Comparison of ENCODE assay signal across 17 cellular contexts in genomic region chr22:17112491-17113042, GRCh38. TPM values are rescaled to one million over a fixed set of nuclear protein-coding genes. Genes with fewer than 3 reads are reported as not detected.
DNase-seq lines count a peak whose midpoint lies in the region; ATAC-seq and TF ChIP-seq lines count a peak whose summit lies in the region.
"Had no signal": no experiment of that assay in that cellular context is flagged by ENCODE, and none has a peak within 500 bp of the region (broad histone marks: within the 10 kb centered on the region; RNA-seq: fewer than 3 reads in every experiment).

No MANE protein-coding gene starts in this region.

- peak in 2 of 3 experiments; percentile 1 to 64 for DNase-seq in NCI-H1417 (lab: John Stamatoyannopoulos, UW)
- DNase-seq in NCI-H1417 treated with DMSO at 0.1 percent for 48 hours (lab: John Stamatoyannopoulos, UW): no peak
- peak; percentile 72 for DNase-seq in DMS79 treated with DMSO at 0.1 percent for 48 hours (lab: John Stamatoyannopoulos, UW)
- DNase-seq in T-cell: no peak
- peak; percentile 45 for DNase-seq in nephron progenitor cell
- no peak for DNase-seq in activated CD4-positive, alpha-beta memory T cell treated with anti-CD3 and anti-CD28 coated beads for 36 hours
- DNase-seq in DMS 273 (lab: John Stamatoyannopoulos, UW; ENCODE audit: unreplicated experiment): no peak
- DNase-seq: activated T-cell treated with anti-CD3 and anti-CD28 coated beads, Interleukin-2, amount 50 U/mL, for 48 hours; amniotic stem cell; central memory CD4-positive, alpha-beta T cell; EL; left colon; MV-4-11; NCI-H226; SK-N-SH had no signal

- peaks cover 73 to 80% (median 73%) of the 10 kb centered on the region in 3 donors for H3K4me1 Mint-ChIP-seq in T-cell
- H3K4me1 Mint-ChIP-seq in nephron progenitor cell: peaks cover 40% of the 10 kb centered on the region
- peaks cover 30% of the 10 kb centered on the region for H3K4me1 Mint-ChIP-seq in activated CD4-positive, alpha-beta memory T cell treated with anti-CD3 and anti-CD28 coated beads for 36 hours (ENCODE audit: low read depth)

- CTCF ChIA-PET in T-cell (lab: Charles Lee): interaction anchor here in 1 of 2 donors (0.7 kb wide), 1 partner anchor 79 kb away, joined by 3 read pairs; no protein-coding TSS in a partner anchor
- CTCF ChIA-PET in activated CD4-positive, alpha-beta memory T cell treated with anti-CD3 and anti-CD28 coated beads for 36 hours (lab: Charles Lee): interaction anchor here (0.6 to 1.0 kb wide), 2 partner anchors 49 to 59 kb away, joined by 3 read pairs; no protein-coding TSS in a partner anchor

- no peak overlapping the region for H3K4me3 Mint-ChIP-seq in T-cell
- H3K4me3 Mint-ChIP-seq in nephron progenitor cell: no peak overlapping the region
- H3K4me3 Mint-ChIP-seq in activated CD4-positive, alpha-beta memory T cell treated with anti-CD3 and anti-CD28 coated beads for 36 hours: no peak overlapping the region
- H3K4me3 Mint-ChIP-seq: stimulated activated memory B cell treated with anti-CD40 and anti-IgM and Interleukin-4, amounts not matched to agents 10 μg/mL and 1 μg/mL and 100 μg/mL, for 72 hours had no signal

- H3K27me3 Mint-ChIP-seq in T-cell (no peaks in the 10 kb centered on the region), nephron progenitor cell (ENCODE audit: low read depth, poor library complexity) (peaks cover 4% of the 10 kb centered on the region)
- no peaks in the 10 kb centered on the region for H3K27me3 Mint-ChIP-seq in activated CD4-positive, alpha-beta memory T cell treated with anti-CD3 and anti-CD28 coated beads for 36 hours

- POLR2A ChIA-PET in T-cell (lab: Charles Lee): no interaction called here
- POLR2A ChIA-PET in activated CD4-positive, alpha-beta memory T cell treated with anti-CD3 and anti-CD28 coated beads for 36 hours (lab: Charles Lee): interaction anchor here (0.6 kb wide), 1 partner anchor 561 kb away, joined by 3 read pairs; no protein-coding TSS in a partner anchor

- H3K9me3 Mint-ChIP-seq in T-cell: no peaks in the 10 kb centered on the region
- no peaks in the 10 kb centered on the region for H3K9me3 Mint-ChIP-seq in nephron progenitor cell
- H3K9me3 Mint-ChIP-seq in activated CD4-positive, alpha-beta memory T cell treated with anti-CD3 and anti-CD28 coated beads for 36 hours: no peaks in the 10 kb centered on the region
- H3K9me3 Mint-ChIP-seq: stimulated activated memory B cell treated with anti-CD40 and anti-IgM and Interleukin-4, amounts not matched to agents 10 μg/mL and 1 μg/mL and 100 μg/mL, for 72 hours had no signal

- TF ChIP-seq CTCF in nephron progenitor cell (IDR thresholded peaks at IDR 0.05): no peak

- peaks cover 10% of the 10 kb centered on the region for H3K36me3 Mint-ChIP-seq in T-cell
- no peaks in the 10 kb centered on the region for H3K36me3 Mint-ChIP-seq in nephron progenitor cell (ENCODE audit: low read depth)
- H3K36me3 Mint-ChIP-seq in activated CD4-positive, alpha-beta memory T cell treated with anti-CD3 and anti-CD28 coated beads for 36 hours: peaks cover 6% of the 10 kb centered on the region

- no peak for ATAC-seq in T-cell (replicated peaks in 1 of 4)
- ATAC-seq in GM21360 (IDR thresholded peaks at IDR 0.05; ENCODE audit: unreplicated experiment): no peak
- ATAC-seq: left colon; stimulated activated memory B cell treated with anti-CD40 and anti-IgM and Interleukin-4, amounts not matched to agents 10 μg/mL and 1 μg/mL and 100 μg/mL, for 72 hours had no signal

- intact Hi-C loops in activated CD4-positive, alpha-beta memory T cell treated with anti-CD3 and anti-CD28 coated beads for 36 hours (cut with micrococcal nuclease): no loop called here

- H3K27ac Mint-ChIP-seq in T-cell (peak overlapping the region; percentile 8 to 22), nephron progenitor cell (no peak overlapping the region)
- H3K27ac Mint-ChIP-seq in activated CD4-positive, alpha-beta memory T cell treated with anti-CD3 and anti-CD28 coated beads for 36 hours: no peak overlapping the region
- H3K27ac Mint-ChIP-seq: stimulated activated memory B cell treated with anti-CD40 and anti-IgM and Interleukin-4, amounts not matched to agents 10 μg/mL and 1 μg/mL and 100 μg/mL, for 72 hours had no signal

RNA-seq across cellular contexts. Expression of gene TMEM121B, which starts 8.6 kb away (rescaled TPM):
- total RNA-seq in T-cell: under 1 TPM in 3 of 5 donors, not detected in 2; 0.13 to 0.19 (median 0.15) TPM
- under 1 TPM in 1 of 2 experiments, not detected in 1; 0.10 TPM for total RNA-seq in activated CD4-positive, alpha-beta memory T cell treated with anti-CD3 and anti-CD28 coated beads for 36 hours

RNA-seq across cellular contexts. Expression of gene IL17RA, which starts 27.8 kb away (rescaled TPM):
- 10 to 100 TPM; 38.8 to 72.7 (median 61.8) TPM for total RNA-seq in T-cell
- 10 to 100 TPM; 12.5 to 14.7 TPM for total RNA-seq in activated CD4-positive, alpha-beta memory T cell treated with anti-CD3 and anti-CD28 coated beads for 36 hours

RNA-seq across cellular contexts. Expression of gene HDHD5, which starts 46.5 kb away (rescaled TPM):
- total RNA-seq in T-cell: 10 to 100 TPM; 17.6 to 34.2 (median 30.1) TPM
- 10 to 100 TPM; 42.2 to 42.9 TPM for total RNA-seq in activated CD4-positive, alpha-beta memory T cell treated with anti-CD3 and anti-CD28 coated beads for 36 hours

Comparison
In these comparisons a context has a peak if more than half of its experiments do, and no peak if none do; other contexts are left out.
1. DNase-seq: peak in NCI-H1417 (2 of 3), DMS79 treated with DMSO at 0.1 percent for 48 hours (single experiment) and nephron progenitor cell (single experiment); none in NCI-H1417 treated with DMSO at 0.1 percent for 48 hours (single experiment), T-cell (0 of 34), activated CD4-positive, alpha-beta memory T cell treated with anti-CD3 and anti-CD28 coated beads for 36 hours (single experiment) and DMS 273 (single experiment).
2. H3K27ac Mint-ChIP-seq: peak in T-cell (2 of 2); none in nephron progenitor cell (single experiment) and activated CD4-positive, alpha-beta memory T cell treated with anti-CD3 and anti-CD28 coated beads for 36 hours (single experiment).